In the genomic region with DNA sequence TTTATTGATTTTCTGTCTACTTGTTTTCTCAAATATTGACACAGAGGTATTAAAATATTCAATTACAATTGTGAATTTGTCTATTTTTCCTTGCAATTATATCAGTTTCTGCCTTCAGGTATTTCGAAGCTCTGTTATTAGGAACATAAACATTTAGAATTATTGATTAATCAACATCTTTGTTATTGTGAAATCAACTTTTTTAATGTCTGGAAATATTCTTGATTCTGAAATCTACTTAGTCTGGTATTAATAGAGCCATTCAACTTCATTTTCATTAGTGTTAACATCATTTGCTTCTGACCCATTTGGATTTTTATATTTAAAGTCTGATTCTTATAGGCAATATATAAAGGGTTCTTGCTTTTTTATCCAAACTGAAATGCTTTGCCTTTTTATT, we compare ENCODE assay signal across 22 cellular contexts.
DNase-seq lines count a peak whose midpoint lies in the region; ATAC-seq, FAIRE-seq and TF ChIP-seq lines count a peak whose summit lies in the region.
"Had no signal": no experiment of that assay in that cellular context is flagged by ENCODE, and none has a peak within 500 bp of the region (broad histone marks: within the 10 kb centered on the region; RNA-seq: fewer than 3 reads in every experiment).

No MANE protein-coding gene starts in this region.

- no TSS peak for BruUV-seq in K562 (replicated peaks; lab: Mats Ljungman, UMichigan)

- H3K27me3 ChIP-seq in K562 (ENCODE audit: control insufficient read depth in 2 of 2, insufficient read depth in 2 of 2, low read length in 2 of 2) (no peaks in the 10 kb centered on the region; a peak in 1 of 5 replicates), pancreas (no peaks in the 10 kb centered on the region)
- H3K27me3 ChIP-seq: BLaER1 treated with 17β-estradiol and CSF1 and Interleukin-3, amounts not matched to agents 10 nM and 100 nM had no signal

- H3K79me2 ChIP-seq in K562 (ENCODE audit: control insufficient read depth, insufficient read depth, low read length) = no peaks in the 10 kb centered on the region

- no peak for TF ChIP-seq EP300 in K562 (IDR thresholded peaks at IDR 0.05; ENCODE audit: low read length)

- TF ChIP-seq CTCF in K562 (IDR thresholded peaks at IDR 0.05 in 2 of 3, conservative IDR thresholded peaks at IDR 0.05 in 1 of 3; ENCODE audit: insufficient read depth in 2 of 3, low read depth in 1 of 3, low read length in 3 of 3) (no peak), pancreas (IDR thresholded peaks at IDR 0.05) (no peak)

- no peak for TF ChIP-seq POLR2A in K562 (conservative IDR thresholded peaks at IDR 0.05)

- peak; percentile 49 for FAIRE-seq in A204.1 (lab: Jason Lieb, UNC)
- FAIRE-seq in K562 (lab: Jason Lieb, UNC) = no peak
- peak; percentile 20 for FAIRE-seq in pancreas (lab: Jason Lieb, UNC)
- FAIRE-seq: A549, D721Med, G401.6, GM12878, GM12892, GM18507 had no signal

- POLR2A ChIA-PET in K562 (lab: Yijun Ruan, JAX) = no interaction called here

- H3K36me3 ChIP-seq in K562 (ENCODE audit: control insufficient read depth, insufficient read depth, low read length) (no peaks in the 10 kb centered on the region), pancreas (no peaks in the 10 kb centered on the region)
- H3K36me3 ChIP-seq: BLaER1 treated with 17β-estradiol and CSF1 and Interleukin-3, amounts not matched to agents 10 nM and 100 nM had no signal

- H3K27ac ChIP-seq in K562 (ENCODE audit: extremely low read depth, low read depth, low read length) (no peak overlapping the region), pancreas (no peak overlapping the region)
- H3K27ac ChIP-seq: 22Rv1; A549; BLaER1 treated with 17β-estradiol and CSF1 and Interleukin-3, amounts not matched to agents 10 nM and 100 nM; C4-2B had no signal

- no peak for ATAC-seq in K562
- no peak for ATAC-seq in pancreas
- ATAC-seq in HG02588 (IDR thresholded peaks at IDR 0.05; ENCODE audit: unreplicated experiment) = no peak
- ATAC-seq: A549; CD8-positive, alpha-beta T cell; GM12878 had no signal

- no peaks in the 10 kb centered on the region for H3K4me1 ChIP-seq in K562 (replicated peaks in 1 of 2; ENCODE audit: control insufficient read depth in 2 of 2, insufficient read depth in 2 of 2, low read length in 2 of 2)
- H3K4me1 ChIP-seq in pancreas = peaks cover 0 to 9% (median 0%) of the 10 kb centered on the region in 3 donors
- H3K4me1 ChIP-seq: A549; BLaER1 treated with 17β-estradiol and CSF1 and Interleukin-3, amounts not matched to agents 10 nM and 100 nM; Caco-2 had no signal

- no peak overlapping the region for H3K9ac ChIP-seq in K562 (ENCODE audit: insufficient read depth in 1 of 2, low read depth in 2 of 2, low read length in 2 of 2)
- H3K9ac ChIP-seq: BLaER1 treated with 17β-estradiol and CSF1 and Interleukin-3, amounts not matched to agents 10 nM and 100 nM had no signal

- H2AFZ ChIP-seq in K562 (ENCODE audit: low read depth, low read length) = no peak overlapping the region

- WGBS in K562 (ENCODE audit: insufficient coverage, low coverage, missing lambda C conversion rate) = 0% methylated on average over 1 of the region's 1 CpG
- 20 to 26% methylated on average over 1 of the region's 1 CpG for WGBS in pancreas, 2 donors

- no peaks in the 10 kb centered on the region for H4K20me1 ChIP-seq in K562 (replicated peaks; ENCODE audit: control insufficient read depth, insufficient read depth, low read length)
- H4K20me1 ChIP-seq: BLaER1 treated with 17β-estradiol and CSF1 and Interleukin-3, amounts not matched to agents 10 nM and 100 nM had no signal

- intact Hi-C loops in K562 (cut with micrococcal nuclease) = no loop called here
- intact Hi-C loops in pancreas (cut with DNase I) = no loop called here

- DNase-seq in NCI-H146 (lab: John Stamatoyannopoulos, UW) (peak; percentile 32), NCI-H146 treated with DMSO at 0.1 percent for 48 hours (lab: John Stamatoyannopoulos, UW; ENCODE audit: unreplicated experiment) (no peak), K562 (ENCODE audit: extremely low read depth in 1 of 4, low spot score in 3 of 4) (no peak), pancreas (no peak), 8988T (no peak)
- DNase-seq: AML-193; Caco-2; Calu3; CD4-positive, alpha-beta T cell; CD8-positive, alpha-beta T cell; DMS79 treated with DMSO at 0.1 percent for 48 hours had no signal

- no peak for TF ChIP-seq RAD21 in K562 (CRISPR knock-in tag; conservative IDR thresholded peaks at IDR 0.05 in 1 of 2, IDR thresholded peaks at IDR 0.05 in 1 of 2)

- H3K4me3 ChIP-seq in K562 (no peak overlapping the region), pancreas (no peak overlapping the region)
- H3K4me3 ChIP-seq: A549; BLaER1 treated with 17β-estradiol and CSF1 and Interleukin-3, amounts not matched to agents 10 nM and 100 nM; GM12878 had no signal

- CTCF ChIA-PET in K562 (lab: Yijun Ruan, JAX; ENCODE audit: low intra/inter-chr PET ratio) = no interaction called here

- H3K4me2 ChIP-seq in K562 (ENCODE audit: insufficient read depth, low read length) = no peak overlapping the region
- H3K4me2 ChIP-seq: A549; BLaER1 treated with 17β-estradiol and CSF1 and Interleukin-3, amounts not matched to agents 10 nM and 100 nM had no signal

- H3K9me3 ChIP-seq in K562 (replicated peaks; ENCODE audit: control insufficient read depth, insufficient read depth, low read depth, low read length) (no peaks in the 10 kb centered on the region), pancreas (no peaks in the 10 kb centered on the region)
- H3K9me3 ChIP-seq: A549, Caco-2 had no signal

- H3K9me1 ChIP-seq in K562 (ENCODE audit: control insufficient read depth, insufficient read depth, low read length) = no peaks in the 10 kb centered on the region

- in situ Hi-C loops in K562 (cut with MboI) = no loop called here

TF ChIP-seq in K562, 482 proteins besides CTCF, POLR2A, EP300 and RAD21:
- no peak for TF ChIP-seq ZSCAN32 (CRISPR knock-in tag; IDR thresholded peaks at IDR 0.05)
- TF ChIP-seq ETV6 (IDR thresholded peaks at IDR 0.05; ENCODE audit: borderline replicate concordance in 1 of 2, low read depth in 2 of 2, low read length in 1 of 2) = no peak
- no peak for TF ChIP-seq ETV6 (CRISPR knock-in tag; IDR thresholded peaks at IDR 0.05; ENCODE audit: borderline replicate concordance)
- TF ChIP-seq ZNF551 (CRISPR knock-in tag; IDR thresholded peaks at IDR 0.05) = no peak
- TF ChIP-seq, protein P1, sequence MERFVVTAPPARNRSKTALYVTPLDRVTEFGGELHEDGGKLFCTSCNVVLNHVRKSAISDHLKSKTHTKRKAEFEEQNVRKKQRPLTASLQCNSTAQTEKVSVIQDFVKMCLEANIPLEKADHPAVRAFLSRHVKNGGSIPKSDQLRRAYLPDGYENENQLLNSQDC (CRISPR knock-in tag; IDR thresholded peaks at IDR 0.05) = no peak
- TF ChIP-seq NFRKB (IDR thresholded peaks at IDR 0.05; ENCODE audit: low read depth) = no peak
- TF ChIP-seq CEBPB (tag; IDR thresholded peaks at IDR 0.05) = peak; percentile 76
- TF ChIP-seq ZNF785 (CRISPR knock-in tag; IDR thresholded peaks at IDR 0.05) = no peak
- TF ChIP-seq ZNF445 (CRISPR knock-in tag; IDR thresholded peaks at IDR 0.05; ENCODE audit: low read depth) = no peak
- no peak for TF ChIP-seq GATAD2B (IDR thresholded peaks at IDR 0.05; ENCODE audit: borderline replicate concordance)
- no peak for TF ChIP-seq CEBPG (CRISPR knock-in tag; IDR thresholded peaks at IDR 0.05)
- peak in 1 of 2 experiments; percentile 50; a peak in 2 of 4 replicates for TF ChIP-seq CEBPG (tag; conservative IDR thresholded peaks at IDR 0.05 in 1 of 2, IDR thresholded peaks at IDR 0.05 in 1 of 2)
